ENCODE assay signal across 17 cellular contexts in the genomic region with DNA sequence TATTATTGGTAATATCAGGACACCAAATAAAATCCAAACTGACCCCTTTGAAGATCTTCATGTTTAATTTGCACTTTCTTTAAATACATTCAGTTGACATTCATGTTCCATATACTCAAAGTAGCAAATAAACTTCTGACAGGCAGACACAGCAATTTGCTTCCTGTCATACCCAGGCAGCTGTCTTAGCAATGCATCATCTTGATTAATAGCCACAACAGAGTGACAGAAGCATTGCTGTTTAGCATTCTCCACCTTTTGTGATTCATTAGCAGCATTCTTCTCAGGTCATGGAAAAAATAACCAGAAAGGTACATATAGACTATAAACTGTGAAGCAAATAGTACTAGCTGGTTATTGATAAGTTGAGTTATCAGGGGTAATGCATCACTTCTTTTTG.
A peak's percentile ranks its signal among the peaks of the same experiment; 100 is the strongest.
DNase-seq lines count a peak whose midpoint lies in the region; TF ChIP-seq lines count a peak whose summit lies in the region.
"Had no signal": no experiment of that assay in that cellular context is flagged by ENCODE, and none has a peak within 500 bp of the region (broad histone marks: within the 10 kb centered on the region; RNA-seq: fewer than 3 reads in every experiment).

No MANE protein-coding gene starts in this region.

- no peak overlapping the region for H3K4me2 ChIP-seq in neural cell (ENCODE audit: low read length)
- H3K4me2 ChIP-seq: A549 had no signal

- CTCF ChIA-PET in RWPE1 (lab: Yijun Ruan, JAX), result no interaction called here

- POLR2A ChIA-PET in RWPE1 (lab: Yijun Ruan, JAX; ENCODE audit: low non-redundant PET), result no interaction called here

- no peaks in the 10 kb centered on the region for H3K79me2 ChIP-seq in neural cell (replicated peaks; ENCODE audit: insufficient read depth, low read length)

- no peak overlapping the region for H3K27ac ChIP-seq in RWPE1
- H3K27ac ChIP-seq in neural cell (ENCODE audit: low read length), result no peak overlapping the region
- H3K27ac ChIP-seq: A549 had no signal

- TF ChIP-seq EP300 in neural cell (conservative IDR thresholded peaks at IDR 0.05; ENCODE audit: poor library complexity, severe bottlenecking), result peak; percentile 95

- H3K27me3 ChIP-seq in neural cell (ENCODE audit: insufficient read depth, low read depth, low read length), result no peaks in the 10 kb centered on the region

- no peaks in the 10 kb centered on the region for H4K20me1 ChIP-seq in neural cell (ENCODE audit: insufficient read depth)

- no peaks in the 10 kb centered on the region for H3K9me3 ChIP-seq in neural cell (ENCODE audit: low read length)
- H3K9me3 ChIP-seq: A549, HAP-1 had no signal

- H3K4me3 ChIP-seq in epithelial cell of esophagus (ENCODE audit: low read length), result no peak overlapping the region
- no peak overlapping the region for H3K4me3 ChIP-seq in neural cell (ENCODE audit: low read length)
- H3K4me3 ChIP-seq: A549, HAP-1 had no signal

- no peak for TF ChIP-seq CTCF in RWPE1 (conservative IDR thresholded peaks at IDR 0.05; ENCODE audit: low read depth)
- TF ChIP-seq CTCF in epithelial cell of esophagus (IDR thresholded peaks at IDR 0.05; ENCODE audit: insufficient read depth, low read depth, low read length, missing control alignments), result no peak
- no peak for TF ChIP-seq CTCF in neural cell (IDR thresholded peaks at IDR 0.05; ENCODE audit: poor library complexity, severe bottlenecking)

- H3K9me2 ChIP-seq in neural cell (ENCODE audit: insufficient read depth, low read length), result no peaks in the 10 kb centered on the region

- TF ChIP-seq RAD21 in neural cell (conservative IDR thresholded peaks at IDR 0.05), result no peak

- no peak overlapping the region for H2AFZ ChIP-seq in neural cell (ENCODE audit: low read depth, low read length)

- no peaks in the 10 kb centered on the region for H3K36me3 ChIP-seq in neural cell (ENCODE audit: insufficient read depth, low read length)
- H3K36me3 ChIP-seq: HAP-1 had no signal

- peak; percentile 1 for DNase-seq in HT1080 (ENCODE audit: low read depth)
- DNase-seq in RWPE1 (ENCODE audit: low spot score), result peak; percentile 18
- DNase-seq in epithelial cell of esophagus (ENCODE audit: low read depth), result peak; percentile 67
- no peak for DNase-seq in OCI-M2 (lab: John Stamatoyannopoulos, UW; ENCODE audit: unreplicated experiment)
- DNase-seq in stimulated activated CD4-positive, alpha-beta T cell treated with anti-CD3 and anti-CD28 coated beads, Interleukin-4, amount 100 ng/mL, for 4 hours, result no peak
- no peak for DNase-seq in stimulated activated CD4-positive, alpha-beta T cell treated with anti-CD3 and anti-CD28 coated beads, Interleukin-4, amount 100 ng/mL, for 24 hours
- DNase-seq: CD8-positive, alpha-beta T cell; COR-L47; DMS153; DMS79 treated with DMSO at 0.1 percent for 48 hours; EL; GDM1; GOT3; IMR-90 had no signal

- no peak overlapping the region for H3K9ac ChIP-seq in neural cell (ENCODE audit: low read length)

- no peaks in the 10 kb centered on the region for H3F3A ChIP-seq in neural cell (ENCODE audit: insufficient read depth, low read length, poor library complexity, severe bottlenecking)

TF ChIP-seq in neural cell, 6 proteins besides CTCF, POLR2A, EP300 and RAD21:
- TF ChIP-seq REST (IDR thresholded peaks at IDR 0.05; ENCODE audit: borderline replicate concordance) (no peak), POLR2AphosphoS5 (IDR thresholded peaks at IDR 0.05) (peak; percentile 80)

Comparison
In these comparisons a context has a peak if more than half of its experiments do, and no peak if none do; other contexts are left out.
1. DNase-seq: peak in HT1080 (single experiment), RWPE1 (single experiment) and epithelial cell of esophagus (single experiment); none in OCI-M2 (single experiment), stimulated activated CD4-positive, alpha-beta T cell treated with anti-CD3 and anti-CD28 coated beads, Interleukin-4, amount 100 ng/mL, for 4 hours (0 of 2) and stimulated activated CD4-positive, alpha-beta T cell treated with anti-CD3 and anti-CD28 coated beads, Interleukin-4, amount 100 ng/mL, for 24 hours (single experiment).